In genomic region chr3:112093180-112093522, GRCh38 we compare ENCODE assay signal across 14 cellular contexts. TPM values are rescaled to one million over a fixed set of nuclear protein-coding genes. Genes with fewer than 3 reads are reported as not detected.
A peak's percentile ranks its signal among the peaks of the same experiment; 100 is the strongest.
DNase-seq lines count a peak whose midpoint lies in the region; ATAC-seq and TF ChIP-seq lines count a peak whose summit lies in the region.
"Had no signal": no experiment of that assay in that cellular context is flagged by ENCODE, and none has a peak within 500 bp of the region (broad histone marks: within the 10 kb centered on the region; RNA-seq: fewer than 3 reads in every experiment).

No MANE protein-coding gene starts in this region.

- H3K4ac ChIP-seq in neuronal stem cell (ENCODE audit: low read length): no peak overlapping the region

- 0 out of 22 replicates have a peak, but pooled peaks cover 0 to 10% (median 0%) of the 10 kb centered on the region in 11 experiments for H4K20me1 ChIP-seq in BLaER1 treated with 17β-estradiol and CSF1 and Interleukin-3, amounts not matched to agents 10 nM and 100 nM
- no peaks in the 10 kb centered on the region for H4K20me1 ChIP-seq in MM.1S (ENCODE audit: insufficient read depth, low read length)

- H3K36me3 ChIP-seq in BLaER1 treated with 17β-estradiol and CSF1 and Interleukin-3, amounts not matched to agents 10 nM and 100 nM: no peaks in the 10 kb centered on the region
- H3K36me3 ChIP-seq in MM.1S (replicated peaks; ENCODE audit: insufficient read depth, low read length) (no peaks in the 10 kb centered on the region), neuronal stem cell (replicated peaks in 1 of 2; ENCODE audit: control insufficient read depth in 2 of 2, insufficient read depth in 2 of 2, low read length in 2 of 2) (no peaks in the 10 kb centered on the region)

- H2BK5ac ChIP-seq in neuronal stem cell (ENCODE audit: low read length): no peak overlapping the region

- H3F3A ChIP-seq in MM.1S (ENCODE audit: insufficient read depth, low read length): peaks cover 48% of the 10 kb centered on the region

- H2AFZ ChIP-seq in MM.1S (ENCODE audit: low read length) (no peak overlapping the region), neuronal stem cell (ENCODE audit: low read length) (peak overlapping the region; percentile 78)

- peak overlapping the region in 6 of 11 experiments; percentile 21 to 49 (median 38); a peak in 9 of 22 replicates for H3K27ac ChIP-seq in BLaER1 treated with 17β-estradiol and CSF1 and Interleukin-3, amounts not matched to agents 10 nM and 100 nM
- H3K27ac ChIP-seq in MM.1S (ENCODE audit: low read length): peak overlapping the region; percentile 98; the same call in 1 of the 2 replicates
- H3K27ac ChIP-seq in neuronal stem cell (replicated peaks; ENCODE audit: low read length): no peak overlapping the region

- H2BK15ac ChIP-seq in neuronal stem cell (ENCODE audit: low read length): no peak overlapping the region

- DNase-seq in MM.1S (no peak), fibroblast of mammary gland (ENCODE audit: low read depth) (peak; percentile 36), neuronal stem cell (ENCODE audit: low spot score) (no peak), NCI-H1092 treated with DMSO at 0.1 percent for 48 hours (lab: John Stamatoyannopoulos, UW) (no peak)
- no peak for DNase-seq in NK-92 treated with Interleukin-12 subunit alpha and Interleukin-12 subunit beta, amount 100 ng/mL, for 24 hours (lab: John Stamatoyannopoulos, UW)
- DNase-seq: activated CD4-positive, alpha-beta memory T cell treated with anti-CD3 and anti-CD28 coated beads for 36 hours; activated effector memory CD4-positive, alpha-beta T cell treated with anti-CD3 and anti-CD28 coated beads, Interleukin-2, amount 50 U/mL, for 16 hours; C1 segment of cervical spinal cord; HCEC 1CT; NCI-H2171 treated with DMSO at 0.1 percent for 48 hours; PC-3 had no signal

- 0 out of 22 replicates have a peak overlapping the region, but pooled peaks of 1 of the 11 experiments have one; percentile 11 for H3K9ac ChIP-seq in BLaER1 treated with 17β-estradiol and CSF1 and Interleukin-3, amounts not matched to agents 10 nM and 100 nM
- H3K9ac ChIP-seq in MM.1S (ENCODE audit: low read length) (no peak overlapping the region; the same call in 1 of the 2 replicates), neuronal stem cell (ENCODE audit: low read depth, low read length, poor library complexity) (no peak overlapping the region)

- H3K4me3 ChIP-seq in BLaER1 treated with 17β-estradiol and CSF1 and Interleukin-3, amounts not matched to agents 10 nM and 100 nM: no peak overlapping the region
- H3K4me3 ChIP-seq in MM.1S (ENCODE audit: low read length) (peak overlapping the region; percentile 17; the same call in 1 of the 2 replicates), fibroblast of mammary gland (ENCODE audit: control insufficient read depth, low read depth, low read length) (no peak overlapping the region), neuronal stem cell (ENCODE audit: low read length in 2 of 2) (no peak overlapping the region)

- H3K4me2 ChIP-seq in BLaER1 treated with 17β-estradiol and CSF1 and Interleukin-3, amounts not matched to agents 10 nM and 100 nM: peak overlapping the region; percentile 56 to 82 (median 73)
- H3K4me2 ChIP-seq in MM.1S (ENCODE audit: low read depth, low read length) (peak overlapping the region; percentile 86), neuronal stem cell (ENCODE audit: insufficient read depth, low read length, poor library complexity, severe bottlenecking) (no peak overlapping the region)

- H4K91ac ChIP-seq in neuronal stem cell (ENCODE audit: low read depth, low read length, poor library complexity): no peak overlapping the region

- no peaks in the 10 kb centered on the region for H3K9me2 ChIP-seq in MM.1S (replicated peaks; ENCODE audit: insufficient read depth, low read length)

- H3K23ac ChIP-seq in neuronal stem cell (ENCODE audit: low read depth, low read length, poor library complexity): no peak overlapping the region

- H3K14ac ChIP-seq in neuronal stem cell (ENCODE audit: low read length): no peak overlapping the region

- H2AK5ac ChIP-seq in neuronal stem cell (ENCODE audit: low read depth, low read length): no peak overlapping the region

- H3K18ac ChIP-seq in neuronal stem cell (ENCODE audit: low read length): no peak overlapping the region

- peaks cover 6 to 34% (median 18%) of the 10 kb centered on the region in 11 experiments; a peak in 19 of 22 replicates for H3K9me3 ChIP-seq in BLaER1 treated with 17β-estradiol and CSF1 and Interleukin-3, amounts not matched to agents 10 nM and 100 nM (replicated peaks in 1 of 11)
- H3K9me3 ChIP-seq in MM.1S (replicated peaks; ENCODE audit: insufficient read depth, low read length) (no peaks in the 10 kb centered on the region), neuronal stem cell (replicated peaks in 1 of 2; ENCODE audit: control insufficient read depth in 2 of 2, insufficient read depth in 1 of 2, low read depth in 1 of 2, low read length in 2 of 2) (no peaks in the 10 kb centered on the region)

- H3K27me3 ChIP-seq in BLaER1 treated with 17β-estradiol and CSF1 and Interleukin-3, amounts not matched to agents 10 nM and 100 nM: peaks cover 3 to 30% (median 13%) of the 10 kb centered on the region in 11 experiments; a peak in 20 of 22 replicates
- no peaks in the 10 kb centered on the region for H3K27me3 ChIP-seq in MM.1S (replicated peaks; ENCODE audit: insufficient read depth, low read length)
- no peaks in the 10 kb centered on the region for H3K27me3 ChIP-seq in neuronal stem cell (ENCODE audit: control insufficient read depth in 3 of 3, insufficient read depth in 3 of 3, low read depth in 1 of 3, low read length in 3 of 3)

- H4K8ac ChIP-seq in neuronal stem cell (ENCODE audit: low read depth, low read length): no peak overlapping the region

- H3K79me1 ChIP-seq in neuronal stem cell (ENCODE audit: low read depth, low read length): no peaks in the 10 kb centered on the region

- TF ChIP-seq CTCF in MM.1S (IDR thresholded peaks at IDR 0.05; ENCODE audit: low read length): no peak
- TF ChIP-seq CTCF in fibroblast of mammary gland (conservative IDR thresholded peaks at IDR 0.05; ENCODE audit: control insufficient read depth, insufficient read depth, low read depth, low read length): no peak

- no peak overlapping the region for H2BK120ac ChIP-seq in neuronal stem cell (ENCODE audit: low read depth, low read length)

- peaks cover 31 to 38% (median 35%) of the 10 kb centered on the region in 10 experiments for H3K4me1 ChIP-seq in BLaER1 treated with 17β-estradiol and CSF1 and Interleukin-3, amounts not matched to agents 10 nM and 100 nM
- H3K4me1 ChIP-seq in MM.1S (ENCODE audit: low read length) (peaks cover 48% of the 10 kb centered on the region), neuronal stem cell (ENCODE audit: control insufficient read depth in 2 of 2, insufficient read depth in 1 of 2, low read depth in 1 of 2, low read length in 2 of 2) (peaks cover 14 to 19% of the 10 kb centered on the region in 2 donors)

- no peak overlapping the region for H2BK12ac ChIP-seq in neuronal stem cell (ENCODE audit: low read length)

- ATAC-seq in GM19324 (IDR thresholded peaks at IDR 0.05; ENCODE audit: low FRiP score, unreplicated experiment): no peak
- no peak for ATAC-seq in GM21423 (IDR thresholded peaks at IDR 0.05; ENCODE audit: unreplicated experiment)
- ATAC-seq: PC-3 had no signal

- peaks cover 60% of the 10 kb centered on the region for H3K79me2 ChIP-seq in MM.1S (ENCODE audit: low read length)

RNA-seq across cellular contexts. Expression of gene C3orf52, which starts 7.0 kb away (rescaled TPM):
- 1.4 TPM for polyA plus RNA-seq in neuronal stem cell (2013, experiment 1 of 2)
- polyA plus RNA-seq in neuronal stem cell (2013, experiment 2 of 2): 1.6 TPM

RNA-seq across cellular contexts. Expression of gene GCSAM, which starts 39.9 kb away (rescaled TPM):
- polyA plus RNA-seq in neuronal stem cell (2013, experiment 1 of 2): not detected
- not detected for polyA plus RNA-seq in neuronal stem cell (2013, experiment 2 of 2)

RNA-seq across cellular contexts. Expression of gene TMPRSS7, which starts 58.6 kb away (rescaled TPM):
- polyA plus RNA-seq in neuronal stem cell (2013, experiment 1 of 2): 0.04 TPM
- 0.03 TPM for polyA plus RNA-seq in neuronal stem cell (2013, experiment 2 of 2)
